Comparison of ENCODE assay signal across 8 cellular contexts in genomic region chr9:16705121-16705604, GRCh38.
DNase-seq lines count a peak whose midpoint lies in the region; ATAC-seq and TF ChIP-seq lines count a peak whose summit lies in the region.

No MANE protein-coding gene starts in this region.

- DNase-seq in Daoy (ENCODE audit: low read depth): peak; percentile 96
- peak; percentile 40 for DNase-seq in SHP77 treated with DMSO at 0.1 percent for 48 hours (lab: John Stamatoyannopoulos, UW)
- peak; percentile 41 to 70 for DNase-seq in foreskin keratinocyte
- peak; percentile 87 for DNase-seq in osteoblast (ENCODE audit: insufficient read length, low spot score, missing footprints)
- no peak for DNase-seq in GDM1 (lab: John Stamatoyannopoulos, UW)

- H3K36me3 ChIP-seq in osteoblast (ENCODE audit: insufficient read depth, low read length): no peaks in the 10 kb centered on the region

- peak; percentile 83 for ATAC-seq in foreskin keratinocyte
- no peak for ATAC-seq in HG03354 (IDR thresholded peaks at IDR 0.05; ENCODE audit: poor library complexity, severe bottlenecking, unreplicated experiment)
- no peak for ATAC-seq in GM21367 (IDR thresholded peaks at IDR 0.05; ENCODE audit: unreplicated experiment)
- ATAC-seq in GM21786 (IDR thresholded peaks at IDR 0.05; ENCODE audit: unreplicated experiment): no peak

- H3K4me2 ChIP-seq in osteoblast (ENCODE audit: insufficient read depth, low read length): peak overlapping the region; percentile 82

- TF ChIP-seq CTCF in foreskin keratinocyte (conservative IDR thresholded peaks at IDR 0.05) (no peak), osteoblast (IDR thresholded peaks at IDR 0.05; ENCODE audit: extremely low read depth, low read depth, low read length) (no peak)

- H3K4me1 ChIP-seq in foreskin keratinocyte: peaks cover 11% of the 10 kb centered on the region
- peaks cover 55% of the 10 kb centered on the region for H3K4me1 ChIP-seq in osteoblast (ENCODE audit: insufficient read depth, low read length)

- H3K27ac ChIP-seq in foreskin keratinocyte: no peak overlapping the region
- peak overlapping the region; percentile 96 for H3K27ac ChIP-seq in osteoblast (ENCODE audit: low read depth, low read length)

- peak overlapping the region; percentile 68 for H3K4me3 ChIP-seq in osteoblast (ENCODE audit: insufficient read depth, low read length)

- H4K20me1 ChIP-seq in osteoblast (ENCODE audit: insufficient read depth, low read length): no peaks in the 10 kb centered on the region

- no peaks in the 10 kb centered on the region for H3K9me3 ChIP-seq in osteoblast (ENCODE audit: low read depth, low read length)

- no peaks in the 10 kb centered on the region for H3K27me3 ChIP-seq in foreskin keratinocyte
- H3K27me3 ChIP-seq in osteoblast (ENCODE audit: insufficient read depth, low read length): no peaks in the 10 kb centered on the region

- peaks cover 45% of the 10 kb centered on the region for H3K79me2 ChIP-seq in osteoblast (ENCODE audit: insufficient read depth, low read length)

- H2AFZ ChIP-seq in osteoblast (ENCODE audit: low read length): peak overlapping the region; percentile 44
